9 cellular contexts compared by ENCODE assay signal in the genomic region with DNA sequence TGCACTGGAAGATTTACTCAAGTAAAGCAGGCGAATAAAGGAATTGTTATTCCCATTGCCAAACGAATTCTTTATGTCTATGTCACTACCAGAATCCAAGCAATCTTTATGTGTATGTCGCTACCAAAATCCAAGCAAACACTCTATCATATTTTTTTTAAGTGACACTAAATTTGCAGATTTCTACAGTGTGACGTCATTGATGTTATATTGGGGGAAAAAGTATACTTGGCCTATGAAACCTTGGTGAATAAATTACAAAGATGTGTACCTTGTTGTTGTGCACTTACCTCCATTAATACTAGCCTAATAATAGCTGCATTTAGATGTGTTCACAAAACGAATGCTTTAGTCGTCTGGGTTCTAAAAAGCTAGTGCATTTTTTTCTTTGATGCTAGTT. TPM values are rescaled to one million over a fixed set of nuclear protein-coding genes. Genes with fewer than 3 reads are reported as not detected.
DNase-seq lines count a peak whose midpoint lies in the region; ATAC-seq and TF ChIP-seq lines count a peak whose summit lies in the region.
"Had no signal": no experiment of that assay in that cellular context is flagged by ENCODE, and none has a peak within 500 bp of the region (broad histone marks: within the 10 kb centered on the region; RNA-seq: fewer than 3 reads in every experiment).

No MANE protein-coding gene starts in this region.

- H3K4me3 Mint-ChIP-seq in activated CD4-positive, alpha-beta T cell treated with anti-CD3 and anti-CD28 coated beads, Interleukin-2, amount 10 ng/mL, durations not matched to agents 7 days and 5 days = peak overlapping the region; percentile 94

- H3K4me2 ChIP-seq in skeletal muscle satellite cell (ENCODE audit: low read length) = peak overlapping the region; percentile 91

- no peak for TF ChIP-seq POLR2A in esophagus squamous epithelium (IDR thresholded peaks at IDR 0.05)

- intact Hi-C loops in Panc1 (cut with micrococcal nuclease; ENCODE audit: unreplicated experiment) = no loop called here
- intact Hi-C loops in esophagus squamous epithelium (cut with DNase I) = no loop called here

- peak overlapping the region; percentile 96 for H3K27ac Mint-ChIP-seq in activated CD4-positive, alpha-beta T cell treated with anti-CD3 and anti-CD28 coated beads, Interleukin-2, amount 10 ng/mL, durations not matched to agents 7 days and 5 days

- BruUV-seq in Panc1 (replicated peaks; lab: Mats Ljungman, UMichigan) = no TSS peak

- H3K36me3 ChIP-seq in Panc1 (ENCODE audit: control insufficient read depth, insufficient read depth, low read length) (peaks cover 34% of the 10 kb centered on the region), esophagus squamous epithelium (no peaks in the 10 kb centered on the region), skeletal muscle satellite cell (ENCODE audit: insufficient read depth, low read length) (peaks cover 4% of the 10 kb centered on the region), right atrium auricular region (no peaks in the 10 kb centered on the region)
- H3K36me3 ChIP-seq: stomach had no signal

- no peak for DNase-seq in activated CD4-positive, alpha-beta T cell treated with anti-CD3 and anti-CD28 coated beads, Interleukin-2, amount 10 ng/mL, durations not matched to agents 7 days and 5 days
- DNase-seq in activated CD4-positive, alpha-beta T cell treated with anti-CD3 and anti-CD28 coated beads for 4 hours = no peak
- no peak for DNase-seq in Panc1 (ENCODE audit: low read depth, low spot score)
- no peak for DNase-seq in esophagus squamous epithelium (lab: John Stamatoyannopoulos, UW)
- DNase-seq in nucleus accumbens (lab: John Stamatoyannopoulos, UW) = no peak
- no peak for DNase-seq in right atrium auricular region (ENCODE audit: low spot score)
- no peak for DNase-seq in KG1 (lab: John Stamatoyannopoulos, UW)
- DNase-seq: stomach had no signal

- H3K27me3 ChIP-seq in Panc1 (ENCODE audit: control insufficient read depth, insufficient read depth, low read length) (no peaks in the 10 kb centered on the region), esophagus squamous epithelium (no peaks in the 10 kb centered on the region), skeletal muscle satellite cell (ENCODE audit: control insufficient read depth, insufficient read depth, low read length) (no peaks in the 10 kb centered on the region), right atrium auricular region (no peaks in the 10 kb centered on the region)
- H3K27me3 ChIP-seq: stomach had no signal

- H3K36me3 Mint-ChIP-seq in activated CD4-positive, alpha-beta T cell treated with anti-CD3 and anti-CD28 coated beads, Interleukin-2, amount 10 ng/mL, durations not matched to agents 7 days and 5 days (ENCODE audit: low read depth) = peaks cover 38% of the 10 kb centered on the region

- TF ChIP-seq CTCF in Panc1 (IDR thresholded peaks at IDR 0.05) (no peak), esophagus squamous epithelium (IDR thresholded peaks at IDR 0.05) (no peak), right atrium auricular region (IDR thresholded peaks at IDR 0.05) (no peak)

- no peak for ATAC-seq in Panc1

- peak overlapping the region; percentile 94 to 95 for H3K4me3 ChIP-seq in Panc1 (ENCODE audit: low read depth in 2 of 2, low read length in 2 of 2)
- peak overlapping the region; percentile 59 to 79 (median 67) for H3K4me3 ChIP-seq in esophagus squamous epithelium
- H3K4me3 ChIP-seq in skeletal muscle satellite cell (ENCODE audit: low read length) = peak overlapping the region; percentile 89
- H3K4me3 ChIP-seq in right atrium auricular region = no peak overlapping the region

- in situ Hi-C loops in Panc1 (cut with HindIII; ENCODE audit: low pct_unique_long_range_greater_than_20kb, low sequenced_read_pairs) = no loop called here

- no peaks in the 10 kb centered on the region for H3K9me3 ChIP-seq in Panc1 (ENCODE audit: control insufficient read depth, insufficient read depth, low read depth, low read length)
- H3K9me3 ChIP-seq in esophagus squamous epithelium = no peaks in the 10 kb centered on the region
- no peaks in the 10 kb centered on the region for H3K9me3 ChIP-seq in skeletal muscle satellite cell (replicated peaks; ENCODE audit: low read length)
- no peaks in the 10 kb centered on the region for H3K9me3 ChIP-seq in right atrium auricular region
- H3K9me3 ChIP-seq: stomach had no signal

- H3K4me1 ChIP-seq in Panc1 (ENCODE audit: control insufficient read depth, insufficient read depth, low read length) (peaks cover 13% of the 10 kb centered on the region), esophagus squamous epithelium (peaks cover 6 to 23% (median 14%) of the 10 kb centered on the region in 3 donors), skeletal muscle satellite cell (ENCODE audit: control insufficient read depth, insufficient read depth, low read length) (peaks cover 13% of the 10 kb centered on the region), right atrium auricular region (peaks cover 0 to 15% of the 10 kb centered on the region in 2 donors)

- POLR2A ChIA-PET in activated CD4-positive, alpha-beta T cell treated with anti-CD3 and anti-CD28 coated beads, Interleukin-2, amount 10 ng/mL, durations not matched to agents 7 days and 5 days (lab: Charles Lee) = no interaction called here
- POLR2A ChIA-PET in Panc1 (lab: Charles Lee) = no interaction called here

- peak overlapping the region; percentile 68 for H3K9ac ChIP-seq in skeletal muscle satellite cell (ENCODE audit: low read depth, low read length)

- no peaks in the 10 kb centered on the region for H3K9me3 Mint-ChIP-seq in activated CD4-positive, alpha-beta T cell treated with anti-CD3 and anti-CD28 coated beads, Interleukin-2, amount 10 ng/mL, durations not matched to agents 7 days and 5 days

- peak overlapping the region; percentile 87 for H3K27ac ChIP-seq in Panc1 (ENCODE audit: low read length)
- peak overlapping the region in 1 of 4 donors; percentile 94 for H3K27ac ChIP-seq in esophagus squamous epithelium
- no peak overlapping the region for H3K27ac ChIP-seq in right atrium auricular region

- peaks cover 44% of the 10 kb centered on the region for H3K4me1 Mint-ChIP-seq in activated CD4-positive, alpha-beta T cell treated with anti-CD3 and anti-CD28 coated beads, Interleukin-2, amount 10 ng/mL, durations not matched to agents 7 days and 5 days

- CTCF ChIA-PET in activated CD4-positive, alpha-beta T cell treated with anti-CD3 and anti-CD28 coated beads, Interleukin-2, amount 10 ng/mL, durations not matched to agents 7 days and 5 days (lab: Charles Lee) = interaction anchor here (1.1 kb wide), 1 partner anchor 26 kb away, joined by 3 read pairs; no protein-coding TSS in a partner anchor
- CTCF ChIA-PET in Panc1 (lab: Charles Lee) = no interaction called here

- H3K27me3 Mint-ChIP-seq in activated CD4-positive, alpha-beta T cell treated with anti-CD3 and anti-CD28 coated beads, Interleukin-2, amount 10 ng/mL, durations not matched to agents 7 days and 5 days = no peaks in the 10 kb centered on the region

- 35 to 40% methylated on average over 6 of the region's 6 CpGs for WGBS in esophagus squamous epithelium, 2 donors

RNA-seq across cellular contexts. Expression of gene TTK, which starts 1.0 kb away (rescaled TPM):
- total RNA-seq in activated CD4-positive, alpha-beta T cell treated with anti-CD3 and anti-CD28 coated beads, Interleukin-2, amount 10 ng/mL, durations not matched to agents 7 days and 5 days = 10 to 100 TPM; 40.7 to 52.5 TPM
- total RNA-seq in Panc1 (2021; ENCODE audit: unreplicated experiment) (35.5 TPM), esophagus squamous epithelium (10 to 100 TPM in 2 of 4 donors, 1 to 10 TPM in 2; 2.7 to 18.3 (median 9.8) TPM), right atrium auricular region (under 1 TPM; 0.08 to 0.52 TPM)
- 6.8 TPM for polyA plus RNA-seq in Panc1 (2012; ENCODE audit: insufficient read length)
- total RNA-seq in skeletal muscle satellite cell (2012; rRNA removed) = 17.5 and 18.8 TPM in 2 replicates

RNA-seq across cellular contexts. Expression of gene ELOVL4, which starts 58.1 kb away (rescaled TPM):
- 1 to 10 TPM in 1 of 2 experiments, under 1 TPM in 1; 0.79 to 1.1 TPM for total RNA-seq in activated CD4-positive, alpha-beta T cell treated with anti-CD3 and anti-CD28 coated beads, Interleukin-2, amount 10 ng/mL, durations not matched to agents 7 days and 5 days
- total RNA-seq in Panc1 (2021; ENCODE audit: unreplicated experiment) (0.41 TPM), esophagus squamous epithelium (10 to 100 TPM in 2 of 4 donors, 1 to 10 TPM in 2; 6.7 to 18.7 (median 12.1) TPM), right atrium auricular region (1 to 10 TPM in 1 of 2 donors, under 1 TPM in 1; 0.44 to 1.4 TPM)
- 0.27 TPM for polyA plus RNA-seq in Panc1 (2012; ENCODE audit: insufficient read length)
- total RNA-seq in skeletal muscle satellite cell (2012; rRNA removed) = 7.6 and 9.9 TPM in 2 replicates

Comparison
In these comparisons a context has a peak if more than half of its experiments do, and no peak if none do; other contexts are left out.
1. H3K4me3 ChIP-seq: peak in Panc1 (2 of 2), esophagus squamous epithelium (4 of 4) and skeletal muscle satellite cell (single experiment); none in right atrium auricular region (0 of 2).